ENCODE assay signal across 8 cellular contexts in genomic region chr6:166253277-166254229, GRCh38. TPM values are rescaled to one million over a fixed set of nuclear protein-coding genes. Genes with fewer than 3 reads are reported as not detected.
A peak's percentile ranks its signal among the peaks of the same experiment; 100 is the strongest.
DNase-seq lines count a peak whose midpoint lies in the region; ATAC-seq, FAIRE-seq and TF ChIP-seq lines count a peak whose summit lies in the region.

No MANE protein-coding gene starts in this region.

- intact Hi-C loops in CD4-positive, alpha-beta memory T cell (cut with micrococcal nuclease) = no loop called here
- intact Hi-C loops in activated T-helper 2 cell treated with anti-CD3 and anti-CD28 coated beads, Interferon-gamma antibody, Interleukin-2, Interleukin-4, amounts not matched to agents 10 μg/mL and 5 μg/mL and 100 μg/mL, durations not matched to agents 14 hours and 24 hours and 36 hours (cut with micrococcal nuclease) = loop anchor here (10.0 kb wide), 1 partner anchor 229 kb away; no protein-coding TSS in a partner anchor
- intact Hi-C loops in kidney (cut with DNase I) = no loop called here

- H3K4me1 Mint-ChIP-seq in CD4-positive, alpha-beta memory T cell = peaks cover 4 to 39% (median 25%) of the 10 kb centered on the region in 4 donors
- peaks cover 30% of the 10 kb centered on the region for H3K4me1 Mint-ChIP-seq in activated T-helper 2 cell treated with anti-CD3 and anti-CD28 coated beads, Interferon-gamma antibody, Interleukin-2, Interleukin-4, amounts not matched to agents 10 μg/mL and 5 μg/mL and 100 μg/mL, durations not matched to agents 14 hours and 24 hours and 36 hours (ENCODE audit: low read depth)

- H3K27me3 Mint-ChIP-seq in CD4-positive, alpha-beta memory T cell = peaks cover 11 to 14% of the 10 kb centered on the region in 2 donors
- peaks cover 42% of the 10 kb centered on the region for H3K27me3 Mint-ChIP-seq in activated T-helper 2 cell treated with anti-CD3 and anti-CD28 coated beads, Interferon-gamma antibody, Interleukin-2, Interleukin-4, amounts not matched to agents 10 μg/mL and 5 μg/mL and 100 μg/mL, durations not matched to agents 14 hours and 24 hours and 36 hours (ENCODE audit: low read depth)

- no peaks in the 10 kb centered on the region for H3K9me3 ChIP-seq in CD4-positive, alpha-beta memory T cell (ENCODE audit: control insufficient read depth in 1 of 2, low read length in 2 of 2)
- H3K9me3 ChIP-seq in iPS-18a (ENCODE audit: control insufficient read depth, low read depth, low read length) = no peaks in the 10 kb centered on the region
- H3K9me3 ChIP-seq in kidney (ENCODE audit: control insufficient read depth in 1 of 2, low read length in 2 of 2) = no peaks in the 10 kb centered on the region

- DNase-seq in CD4-positive, alpha-beta memory T cell = peak in 1 of 5 donors; percentile 46
- no peak for DNase-seq in activated T-helper 2 cell treated with anti-CD3 and anti-CD28 coated beads, Interferon-gamma antibody, Interleukin-2, Interleukin-4, amounts not matched to agents 10 μg/mL and 5 μg/mL and 100 μg/mL, durations not matched to agents 14 hours and 24 hours and 36 hours (ENCODE audit: low spot score)
- DNase-seq in stimulated activated CD4-positive, alpha-beta T cell treated with anti-CD3 and anti-CD28 coated beads, Interleukin-2, amount 100 ng/mL, for 4 hours (ENCODE audit: low read depth) = peak; percentile 28
- DNase-seq in kidney (no peak), NCI-H446 (lab: John Stamatoyannopoulos, UW) (no peak)

- POLR2A ChIA-PET in CD4-positive, alpha-beta memory T cell (lab: Charles Lee; ENCODE audit: partially characterized antibody) = interaction anchor here (1.1 to 3.0 kb wide), 6 partner anchors 9 to 166 kb away, joined by 3 to 15 read pairs (median 6); no protein-coding TSS in a partner anchor

- no peak for TF ChIP-seq CTCF in kidney (IDR thresholded peaks at IDR 0.05; ENCODE audit: borderline replicate concordance, extremely low read depth, insufficient read depth)

- H3K9ac ChIP-seq in iPS-18a (ENCODE audit: low read length) = no peak overlapping the region
- no peak overlapping the region for H3K9ac ChIP-seq in kidney (ENCODE audit: low read length in 2 of 2)

- CTCF ChIA-PET in CD4-positive, alpha-beta memory T cell (lab: Charles Lee; ENCODE audit: partially characterized antibody) = interaction anchor here (0.8 to 2.3 kb wide), 10 partner anchors 9 to 147 kb away, joined by 3 to 20 read pairs (median 4); no protein-coding TSS in a partner anchor

- ATAC-seq in HG03175 (IDR thresholded peaks at IDR 0.05; ENCODE audit: unreplicated experiment) (peak; percentile 46), HG02970 (IDR thresholded peaks at IDR 0.05; ENCODE audit: low FRiP score, unreplicated experiment) (no peak)

- peak overlapping the region in 1 of 2 donors; percentile 14 for H3K4me3 ChIP-seq in CD4-positive, alpha-beta memory T cell (ENCODE audit: low read length in 2 of 2)
- peak overlapping the region; percentile 50 for H3K4me3 ChIP-seq in iPS-18a (ENCODE audit: low read length)
- peak overlapping the region in 1 of 2 donors; percentile 29 for H3K4me3 ChIP-seq in kidney (ENCODE audit: low read length in 2 of 2)

- no peaks in the 10 kb centered on the region for H3K36me3 ChIP-seq in CD4-positive, alpha-beta memory T cell (ENCODE audit: insufficient read depth, low read length)
- H3K36me3 ChIP-seq in iPS-18a (ENCODE audit: control insufficient read depth, low read depth, low read length) (no peaks in the 10 kb centered on the region), kidney (ENCODE audit: control insufficient read depth in 1 of 2, insufficient read depth in 2 of 2, low read length in 2 of 2) (no peaks in the 10 kb centered on the region)

- H3K9me3 Mint-ChIP-seq in CD4-positive, alpha-beta memory T cell = no peaks in the 10 kb centered on the region
- H3K9me3 Mint-ChIP-seq in activated T-helper 2 cell treated with anti-CD3 and anti-CD28 coated beads, Interferon-gamma antibody, Interleukin-2, Interleukin-4, amounts not matched to agents 10 μg/mL and 5 μg/mL and 100 μg/mL, durations not matched to agents 14 hours and 24 hours and 36 hours = no peaks in the 10 kb centered on the region

- peaks cover 27% of the 10 kb centered on the region for H3K4me1 ChIP-seq in CD4-positive, alpha-beta memory T cell (ENCODE audit: insufficient read depth, low read length)
- no peaks in the 10 kb centered on the region for H3K4me1 ChIP-seq in iPS-18a (ENCODE audit: control insufficient read depth, low read depth, low read length)
- peaks cover 0 to 3% of the 10 kb centered on the region in 2 donors for H3K4me1 ChIP-seq in kidney (ENCODE audit: control insufficient read depth in 1 of 2, insufficient read depth in 1 of 2, low read depth in 1 of 2, low read length in 2 of 2)

- no peaks in the 10 kb centered on the region for H3K36me3 Mint-ChIP-seq in CD4-positive, alpha-beta memory T cell
- H3K36me3 Mint-ChIP-seq in activated T-helper 2 cell treated with anti-CD3 and anti-CD28 coated beads, Interferon-gamma antibody, Interleukin-2, Interleukin-4, amounts not matched to agents 10 μg/mL and 5 μg/mL and 100 μg/mL, durations not matched to agents 14 hours and 24 hours and 36 hours (ENCODE audit: low read depth) = no peaks in the 10 kb centered on the region

- peaks cover 7% of the 10 kb centered on the region for H3K27me3 ChIP-seq in CD4-positive, alpha-beta memory T cell (ENCODE audit: insufficient read depth, low read length)
- peaks cover 77% of the 10 kb centered on the region for H3K27me3 ChIP-seq in iPS-18a (ENCODE audit: control insufficient read depth, insufficient read depth, low read length)

- H3K4me3 Mint-ChIP-seq in CD4-positive, alpha-beta memory T cell = peak overlapping the region in 7 of 8 donors; percentile 49 to 88 (median 82)
- peak overlapping the region; percentile 71 for H3K4me3 Mint-ChIP-seq in activated T-helper 2 cell treated with anti-CD3 and anti-CD28 coated beads, Interferon-gamma antibody, Interleukin-2, Interleukin-4, amounts not matched to agents 10 μg/mL and 5 μg/mL and 100 μg/mL, durations not matched to agents 14 hours and 24 hours and 36 hours (ENCODE audit: low read depth)

- no peak overlapping the region for H3K27ac ChIP-seq in CD4-positive, alpha-beta memory T cell (ENCODE audit: low read depth, low read length)
- H3K27ac ChIP-seq in iPS-18a (ENCODE audit: low read length) (no peak overlapping the region), kidney (ENCODE audit: low read depth in 2 of 2, low read length in 2 of 2) (no peak overlapping the region)

- peak overlapping the region in 2 of 7 donors; percentile 31 to 48 for H3K27ac Mint-ChIP-seq in CD4-positive, alpha-beta memory T cell
- no peak overlapping the region for H3K27ac Mint-ChIP-seq in activated T-helper 2 cell treated with anti-CD3 and anti-CD28 coated beads, Interferon-gamma antibody, Interleukin-2, Interleukin-4, amounts not matched to agents 10 μg/mL and 5 μg/mL and 100 μg/mL, durations not matched to agents 14 hours and 24 hours and 36 hours

- FAIRE-seq in kidney (lab: Jason Lieb, UNC) = no peak

RNA-seq across cellular contexts. Expression of gene PRR18, which starts 54.6 kb away (rescaled TPM):
- not detected for total RNA-seq in CD4-positive, alpha-beta memory T cell
- not detected for polyA plus RNA-seq in CD4-positive, alpha-beta memory T cell
- total RNA-seq in activated T-helper 2 cell treated with anti-CD3 and anti-CD28 coated beads, Interferon-gamma antibody, Interleukin-2, Interleukin-4, amounts not matched to agents 10 μg/mL and 5 μg/mL and 100 μg/mL, durations not matched to agents 14 hours and 24 hours and 36 hours = 0.14 and 0.25 TPM in 2 replicates
- total RNA-seq in kidney = 0.19 TPM
- polyA plus RNA-seq in kidney (ENCODE audit: insufficient read depth, low read depth, low replicate concordance) = not detected
